In the genomic region with DNA sequence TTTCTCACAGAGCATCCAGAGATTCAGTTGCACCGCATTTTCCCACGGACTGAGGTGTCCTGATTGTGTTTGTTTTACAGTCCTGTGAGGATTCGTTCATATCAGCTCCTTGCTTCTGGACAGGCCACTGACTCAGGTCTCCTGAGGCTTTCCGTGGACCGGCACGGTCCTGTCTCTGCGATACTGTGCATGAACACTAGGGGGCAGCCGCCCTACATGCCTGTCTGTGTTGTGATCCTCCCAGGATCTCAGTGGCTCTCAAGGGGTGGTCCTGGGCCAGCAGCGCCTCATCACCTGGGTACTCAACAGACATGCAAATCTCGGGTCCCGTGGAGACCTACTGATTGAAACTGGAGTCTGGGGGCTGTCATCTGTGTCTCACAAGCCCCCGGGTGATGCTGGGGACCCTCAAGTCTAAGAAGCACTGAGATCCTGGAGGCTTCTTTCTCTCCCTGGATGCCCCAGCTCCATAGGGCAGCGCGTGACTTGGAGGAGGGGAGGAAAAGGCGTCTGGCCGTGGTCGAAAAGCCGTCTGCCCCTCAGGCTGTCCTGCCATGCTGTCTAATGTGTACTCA, we compare ENCODE assay signal across 1 cellular context.
A peak's percentile ranks its signal among the peaks of the same experiment; 100 is the strongest.
TF ChIP-seq lines count a peak whose summit lies in the region.

No MANE protein-coding gene starts in this region.

TF ChIP-seq in HepG2, 621 proteins besides CTCF, POLR2A, EP300 and RAD21 (continued from another document and continues in another):
- TF ChIP-seq, protein P1, sequence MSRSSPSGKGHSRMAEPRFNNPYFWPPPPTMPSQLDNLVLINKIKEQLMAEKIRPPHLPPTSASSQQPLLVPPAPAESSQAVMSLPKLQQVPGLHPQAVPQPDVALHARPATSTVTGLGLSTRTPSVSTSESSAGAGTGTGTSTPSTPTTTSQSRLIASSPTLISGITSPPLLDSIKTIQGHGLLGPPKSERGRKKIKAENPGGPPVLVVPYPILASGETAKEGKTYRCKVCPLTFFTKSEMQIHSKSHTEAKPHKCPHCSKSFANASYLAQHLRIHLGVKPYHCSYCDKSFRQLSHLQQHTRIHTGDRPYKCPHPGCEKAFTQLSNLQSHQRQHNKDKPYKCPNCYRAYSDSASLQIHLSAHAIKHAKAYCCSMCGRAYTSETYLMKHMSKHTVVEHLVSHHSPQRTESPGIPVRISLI (CRISPR knock-in tag; IDR thresholded peaks at IDR 0.05; ENCODE audit: borderline replicate concordance) = peak; percentile 57; the same call in 1 of the 2 replicates
- no peak for TF ChIP-seq ZNF468 (CRISPR knock-in tag; IDR thresholded peaks at IDR 0.05)
- TF ChIP-seq SRF (IDR thresholded peaks at IDR 0.05; ENCODE audit: low read depth, low read length) = no peak
- no peak for TF ChIP-seq ZNF841 (CRISPR knock-in tag; IDR thresholded peaks at IDR 0.05; ENCODE audit: borderline replicate concordance)
- TF ChIP-seq, protein P2, sequence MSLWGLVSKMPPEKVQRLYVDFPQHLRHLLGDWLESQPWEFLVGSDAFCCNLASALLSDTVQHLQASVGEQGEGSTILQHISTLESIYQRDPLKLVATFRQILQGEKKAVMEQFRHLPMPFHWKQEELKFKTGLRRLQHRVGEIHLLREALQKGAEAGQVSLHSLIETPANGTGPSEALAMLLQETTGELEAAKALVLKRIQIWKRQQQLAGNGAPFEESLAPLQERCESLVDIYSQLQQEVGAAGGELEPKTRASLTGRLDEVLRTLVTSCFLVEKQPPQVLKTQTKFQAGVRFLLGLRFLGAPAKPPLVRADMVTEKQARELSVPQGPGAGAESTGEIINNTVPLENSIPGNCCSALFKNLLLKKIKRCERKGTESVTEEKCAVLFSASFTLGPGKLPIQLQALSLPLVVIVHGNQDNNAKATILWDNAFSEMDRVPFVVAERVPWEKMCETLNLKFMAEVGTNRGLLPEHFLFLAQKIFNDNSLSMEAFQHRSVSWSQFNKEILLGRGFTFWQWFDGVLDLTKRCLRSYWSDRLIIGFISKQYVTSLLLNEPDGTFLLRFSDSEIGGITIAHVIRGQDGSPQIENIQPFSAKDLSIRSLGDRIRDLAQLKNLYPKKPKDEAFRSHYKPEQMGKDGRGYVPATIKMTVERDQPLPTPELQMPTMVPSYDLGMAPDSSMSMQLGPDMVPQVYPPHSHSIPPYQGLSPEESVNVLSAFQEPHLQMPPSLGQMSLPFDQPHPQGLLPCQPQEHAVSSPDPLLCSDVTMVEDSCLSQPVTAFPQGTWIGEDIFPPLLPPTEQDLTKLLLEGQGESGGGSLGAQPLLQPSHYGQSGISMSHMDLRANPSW (CRISPR knock-in tag; IDR thresholded peaks at IDR 0.05; ENCODE audit: borderline replicate concordance) = 0 out of 2 replicates have a peak, but pooled peaks have one; percentile 51
- TF ChIP-seq, protein P3, sequence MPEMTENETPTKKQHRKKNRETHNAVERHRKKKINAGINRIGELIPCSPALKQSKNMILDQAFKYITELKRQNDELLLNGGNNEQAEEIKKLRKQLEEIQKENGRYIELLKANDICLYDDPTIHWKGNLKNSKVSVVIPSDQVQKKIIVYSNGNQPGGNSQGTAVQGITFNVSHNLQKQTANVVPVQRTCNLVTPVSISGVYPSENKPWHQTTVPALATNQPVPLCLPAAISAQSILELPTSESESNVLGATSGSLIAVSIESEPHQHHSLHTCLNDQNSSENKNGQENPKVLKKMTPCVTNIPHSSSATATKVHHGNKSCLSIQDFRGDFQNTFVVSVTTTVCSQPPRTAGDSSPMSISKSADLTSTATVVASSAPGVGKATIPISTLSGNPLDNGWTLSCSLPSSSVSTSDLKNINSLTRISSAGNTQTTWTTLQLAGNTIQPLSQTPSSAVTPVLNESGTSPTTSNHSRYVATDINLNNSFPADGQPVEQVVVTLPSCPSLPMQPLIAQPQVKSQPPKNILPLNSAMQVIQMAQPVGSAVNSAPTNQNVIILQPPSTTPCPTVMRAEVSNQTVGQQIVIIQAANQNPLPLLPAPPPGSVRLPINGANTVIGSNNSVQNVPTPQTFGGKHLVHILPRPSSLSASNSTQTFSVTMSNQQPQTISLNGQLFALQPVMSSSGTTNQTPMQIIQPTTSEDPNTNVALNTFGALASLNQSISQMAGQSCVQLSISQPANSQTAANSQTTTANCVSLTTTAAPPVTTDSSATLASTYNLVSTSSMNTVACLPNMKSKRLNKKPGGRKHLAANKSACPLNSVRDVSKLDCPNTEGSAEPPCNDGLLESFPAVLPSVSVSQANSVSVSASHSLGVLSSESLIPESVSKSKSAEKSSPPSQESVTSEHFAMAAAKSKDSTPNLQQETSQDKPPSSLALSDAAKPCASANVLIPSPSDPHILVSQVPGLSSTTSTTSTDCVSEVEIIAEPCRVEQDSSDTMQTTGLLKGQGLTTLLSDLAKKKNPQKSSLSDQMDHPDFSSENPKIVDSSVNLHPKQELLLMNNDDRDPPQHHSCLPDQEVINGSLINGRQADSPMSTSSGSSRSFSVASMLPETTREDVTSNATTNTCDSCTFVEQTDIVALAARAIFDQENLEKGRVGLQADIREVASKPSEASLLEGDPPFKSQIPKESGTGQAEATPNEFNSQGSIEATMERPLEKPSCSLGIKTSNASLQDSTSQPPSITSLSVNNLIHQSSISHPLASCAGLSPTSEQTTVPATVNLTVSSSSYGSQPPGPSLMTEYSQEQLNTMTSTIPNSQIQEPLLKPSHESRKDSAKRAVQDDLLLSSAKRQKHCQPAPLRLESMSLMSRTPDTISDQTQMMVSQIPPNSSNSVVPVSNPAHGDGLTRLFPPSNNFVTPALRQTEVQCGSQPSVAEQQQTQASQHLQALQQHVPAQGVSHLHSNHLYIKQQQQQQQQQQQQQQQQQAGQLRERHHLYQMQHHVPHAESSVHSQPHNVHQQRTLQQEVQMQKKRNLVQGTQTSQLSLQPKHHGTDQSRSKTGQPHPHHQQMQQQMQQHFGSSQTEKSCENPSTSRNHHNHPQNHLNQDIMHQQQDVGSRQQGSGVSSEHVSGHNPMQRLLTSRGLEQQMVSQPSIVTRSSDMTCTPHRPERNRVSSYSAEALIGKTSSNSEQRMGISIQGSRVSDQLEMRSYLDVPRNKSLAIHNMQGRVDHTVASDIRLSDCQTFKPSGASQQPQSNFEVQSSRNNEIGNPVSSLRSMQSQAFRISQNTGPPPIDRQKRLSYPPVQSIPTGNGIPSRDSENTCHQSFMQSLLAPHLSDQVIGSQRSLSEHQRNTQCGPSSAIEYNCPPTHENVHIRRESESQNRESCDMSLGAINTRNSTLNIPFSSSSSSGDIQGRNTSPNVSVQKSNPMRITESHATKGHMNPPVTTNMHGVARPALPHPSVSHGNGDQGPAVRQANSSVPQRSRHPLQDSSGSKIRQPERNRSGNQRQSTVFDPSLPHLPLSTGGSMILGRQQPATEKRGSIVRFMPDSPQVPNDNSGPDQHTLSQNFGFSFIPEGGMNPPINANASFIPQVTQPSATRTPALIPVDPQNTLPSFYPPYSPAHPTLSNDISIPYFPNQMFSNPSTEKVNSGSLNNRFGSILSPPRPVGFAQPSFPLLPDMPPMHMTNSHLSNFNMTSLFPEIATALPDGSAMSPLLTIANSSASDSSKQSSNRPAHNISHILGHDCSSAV (CRISPR knock-in tag; IDR thresholded peaks at IDR 0.05; ENCODE audit: borderline replicate concordance) = no peak
- TF ChIP-seq, protein P4, sequence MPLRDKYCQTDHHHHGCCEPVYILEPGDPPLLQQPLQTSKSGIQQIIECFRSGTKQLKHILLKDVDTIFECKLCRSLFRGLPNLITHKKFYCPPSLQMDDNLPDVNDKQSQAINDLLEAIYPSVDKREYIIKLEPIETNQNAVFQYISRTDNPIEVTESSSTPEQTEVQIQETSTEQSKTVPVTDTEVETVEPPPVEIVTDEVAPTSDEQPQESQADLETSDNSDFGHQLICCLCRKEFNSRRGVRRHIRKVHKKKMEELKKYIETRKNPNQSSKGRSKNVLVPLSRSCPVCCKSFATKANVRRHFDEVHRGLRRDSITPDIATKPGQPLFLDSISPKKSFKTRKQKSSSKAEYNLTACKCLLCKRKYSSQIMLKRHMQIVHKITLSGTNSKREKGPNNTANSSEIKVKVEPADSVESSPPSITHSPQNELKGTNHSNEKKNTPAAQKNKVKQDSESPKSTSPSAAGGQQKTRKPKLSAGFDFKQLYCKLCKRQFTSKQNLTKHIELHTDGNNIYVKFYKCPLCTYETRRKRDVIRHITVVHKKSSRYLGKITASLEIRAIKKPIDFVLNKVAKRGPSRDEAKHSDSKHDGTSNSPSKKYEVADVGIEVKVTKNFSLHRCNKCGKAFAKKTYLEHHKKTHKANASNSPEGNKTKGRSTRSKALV (CRISPR knock-in tag; IDR thresholded peaks at IDR 0.05) = no peak
- TF ChIP-seq ZNF644 (CRISPR knock-in tag; IDR thresholded peaks at IDR 0.05; ENCODE audit: low read depth) = no peak
- no peak for TF ChIP-seq MATR3 (CRISPR knock-in tag; IDR thresholded peaks at IDR 0.05)
- TF ChIP-seq SP140L (CRISPR knock-in tag; IDR thresholded peaks at IDR 0.05; ENCODE audit: borderline replicate concordance) = 0 out of 2 replicates have a peak, but pooled peaks have one; percentile 31
- no peak for TF ChIP-seq KLF11 (CRISPR knock-in tag; IDR thresholded peaks at IDR 0.05)
- 0 out of 2 replicates have a peak, but pooled peaks have one; percentile 70 for TF ChIP-seq DNMT1 (CRISPR knock-in tag; IDR thresholded peaks at IDR 0.05)
- TF ChIP-seq NR2F2 (IDR thresholded peaks at IDR 0.05; ENCODE audit: borderline replicate concordance, low read depth) = peak; percentile 22; the same call in 1 of the 2 replicates
- no peak for TF ChIP-seq ZNF766 (CRISPR knock-in tag; IDR thresholded peaks at IDR 0.05; ENCODE audit: borderline replicate concordance)
- 0 out of 2 replicates have a peak, but pooled peaks have one; percentile 12 for TF ChIP-seq HMG20B (CRISPR knock-in tag; conservative IDR thresholded peaks at IDR 0.05)
- TF ChIP-seq, protein P5, sequence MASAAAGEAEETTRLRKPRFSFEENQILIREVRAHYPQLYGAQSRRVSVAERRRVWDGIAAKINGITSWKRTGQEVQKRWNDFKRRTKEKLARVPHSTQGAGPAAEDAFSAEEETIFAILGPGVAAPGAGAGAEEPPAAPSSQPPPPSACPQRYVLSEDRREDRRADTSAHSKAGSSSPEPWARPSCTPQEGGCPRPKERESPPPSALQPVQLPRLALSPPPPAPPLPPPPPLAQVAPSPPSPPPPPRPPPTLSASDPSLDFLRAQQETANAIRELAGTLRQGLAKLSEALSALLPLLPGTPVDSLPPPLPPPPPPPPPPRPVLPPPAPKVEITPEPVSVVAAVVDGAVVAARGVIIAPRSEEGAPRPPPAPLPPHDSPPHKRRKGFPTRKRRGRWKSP (CRISPR knock-in tag; IDR thresholded peaks at IDR 0.05) = 0 out of 2 replicates have a peak, but pooled peaks have one; percentile 17
- TF ChIP-seq, protein P6, sequence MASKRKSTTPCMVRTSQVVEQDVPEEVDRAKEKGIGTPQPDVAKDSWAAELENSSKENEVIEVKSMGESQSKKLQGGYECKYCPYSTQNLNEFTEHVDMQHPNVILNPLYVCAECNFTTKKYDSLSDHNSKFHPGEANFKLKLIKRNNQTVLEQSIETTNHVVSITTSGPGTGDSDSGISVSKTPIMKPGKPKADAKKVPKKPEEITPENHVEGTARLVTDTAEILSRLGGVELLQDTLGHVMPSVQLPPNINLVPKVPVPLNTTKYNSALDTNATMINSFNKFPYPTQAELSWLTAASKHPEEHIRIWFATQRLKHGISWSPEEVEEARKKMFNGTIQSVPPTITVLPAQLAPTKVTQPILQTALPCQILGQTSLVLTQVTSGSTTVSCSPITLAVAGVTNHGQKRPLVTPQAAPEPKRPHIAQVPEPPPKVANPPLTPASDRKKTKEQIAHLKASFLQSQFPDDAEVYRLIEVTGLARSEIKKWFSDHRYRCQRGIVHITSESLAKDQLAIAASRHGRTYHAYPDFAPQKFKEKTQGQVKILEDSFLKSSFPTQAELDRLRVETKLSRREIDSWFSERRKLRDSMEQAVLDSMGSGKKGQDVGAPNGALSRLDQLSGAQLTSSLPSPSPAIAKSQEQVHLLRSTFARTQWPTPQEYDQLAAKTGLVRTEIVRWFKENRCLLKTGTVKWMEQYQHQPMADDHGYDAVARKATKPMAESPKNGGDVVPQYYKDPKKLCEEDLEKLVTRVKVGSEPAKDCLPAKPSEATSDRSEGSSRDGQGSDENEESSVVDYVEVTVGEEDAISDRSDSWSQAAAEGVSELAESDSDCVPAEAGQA (IDR thresholded peaks at IDR 0.05; ENCODE audit: low read depth) = peak; percentile 34; the same call in 1 of the 2 replicates
- TF ChIP-seq, protein P6 (CRISPR knock-in tag; IDR thresholded peaks at IDR 0.05; ENCODE audit: borderline replicate concordance) = no peak
- peak; percentile 49; the same call in 1 of the 2 replicates for TF ChIP-seq ZNF782 (CRISPR knock-in tag; IDR thresholded peaks at IDR 0.05; ENCODE audit: borderline replicate concordance)
- no peak for TF ChIP-seq ZNF737 (CRISPR knock-in tag; IDR thresholded peaks at IDR 0.05; ENCODE audit: borderline replicate concordance)
- no peak for TF ChIP-seq MTF1 (CRISPR knock-in tag; IDR thresholded peaks at IDR 0.05)
- TF ChIP-seq ZNF652 (CRISPR knock-in tag; IDR thresholded peaks at IDR 0.05; ENCODE audit: borderline replicate concordance, low read depth) = peak; percentile 65; the same call in 1 of the 2 replicates
